8 cellular contexts compared by ENCODE assay signal in the genomic region with DNA sequence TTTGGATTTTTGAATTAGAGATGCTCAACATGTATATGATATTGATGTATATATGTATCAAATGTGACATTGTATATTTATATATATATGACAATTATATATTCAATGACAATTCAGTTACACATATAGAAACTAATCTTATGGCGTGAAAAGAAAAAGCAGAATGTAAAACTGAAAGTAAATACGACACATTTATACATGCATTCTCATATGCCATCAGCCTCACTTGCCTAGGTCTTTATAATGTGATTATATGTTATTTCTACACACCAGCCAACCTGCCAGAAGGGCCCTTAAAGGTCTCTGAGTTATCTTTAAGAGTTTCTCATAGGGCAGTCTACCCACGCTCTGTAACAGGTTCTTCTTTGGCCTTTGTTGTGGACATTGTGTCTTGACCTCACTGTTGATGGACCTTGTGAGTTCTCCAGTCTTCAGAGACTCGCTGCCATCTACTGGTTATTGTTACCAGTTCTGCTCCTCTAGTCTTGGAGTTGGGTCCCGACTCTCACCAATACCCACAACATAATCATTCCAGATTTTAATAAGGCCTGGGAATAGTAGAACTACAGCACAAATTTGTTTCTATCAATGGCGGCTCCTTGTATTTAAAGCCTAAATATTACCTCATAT.
A peak's percentile ranks its signal among the peaks of the same experiment; 100 is the strongest.
DNase-seq lines count a peak whose midpoint lies in the region; TF ChIP-seq lines count a peak whose summit lies in the region.

No MANE protein-coding gene starts in this region.

- TF ChIP-seq CTCF in GM13976 (IDR thresholded peaks at IDR 0.05; ENCODE audit: borderline replicate concordance, control extremely low read depth, extremely low read depth, insufficient read depth, missing control alignments) = peak; percentile 29
- TF ChIP-seq CTCF in NB4 (IDR thresholded peaks at IDR 0.05; ENCODE audit: low read depth, low read length) = no peak
- no peak for TF ChIP-seq CTCF in colonic mucosa (IDR thresholded peaks at IDR 0.05)

- no peaks in the 10 kb centered on the region for H3K27me3 ChIP-seq in colonic mucosa

- POLR2A ChIA-PET in HEK293T (lab: Yijun Ruan, JAX) = no interaction called here

- in situ Hi-C loops in GM13976 (cut with MboI; ENCODE audit: low sequenced_read_pairs, unreplicated experiment) = no loop called here

- H3K36me3 ChIP-seq in colonic mucosa = no peaks in the 10 kb centered on the region

- no peak overlapping the region for H3K9ac ChIP-seq in colonic mucosa (ENCODE audit: low read depth in 2 of 2, low read length in 2 of 2)

- no peak overlapping the region for H3K27ac ChIP-seq in colonic mucosa

- CTCF ChIA-PET in HEK293T (lab: Yijun Ruan, JAX) = no interaction called here

- peak; percentile 18 for DNase-seq in GM13976 (ENCODE audit: low spot score)
- DNase-seq in HEK293T (ENCODE audit: extremely low spot score) = peak; percentile 13
- DNase-seq in NB4 (ENCODE audit: low read depth) = peak; percentile 14
- peak; percentile 18 for DNase-seq in colonic mucosa
- DNase-seq in myocyte (ENCODE audit: low read depth) = peak; percentile 38
- no peak for DNase-seq in NOMO-1 treated with dmso at 0.1 percent for 144 hours (lab: John Stamatoyannopoulos, UW; ENCODE audit: unreplicated experiment)
- DNase-seq in cortex of kidney (lab: John Stamatoyannopoulos, UW) = no peak
- no peak for DNase-seq in activated gamma-delta T cell treated with Interleukin-2 at 50 U/mL for 16 hours

- H3K4me1 ChIP-seq in colonic mucosa = no peaks in the 10 kb centered on the region

- intact Hi-C loops in colonic mucosa (cut with DNase I) = loop anchor here (5.0 kb wide), 1 partner anchor 255 kb away; no protein-coding TSS in a partner anchor

- no peak for TF ChIP-seq POLR2A in NB4 (IDR thresholded peaks at IDR 0.05; ENCODE audit: extremely low read depth, insufficient read length)

- no peaks in the 10 kb centered on the region for H3K9me3 ChIP-seq in colonic mucosa

- H3K4me3 ChIP-seq in NB4 (ENCODE audit: low read depth, low read length) (no peak overlapping the region), colonic mucosa (no peak overlapping the region)

TF ChIP-seq in HEK293T, 16 proteins besides CTCF, POLR2A, EP300 and RAD21:
- TF ChIP-seq ELF4 (IDR thresholded peaks at IDR 0.05) (no peak), CTBP1 (IDR thresholded peaks at IDR 0.05; ENCODE audit: borderline replicate concordance) (no peak), HDGF (IDR thresholded peaks at IDR 0.05; ENCODE audit: borderline replicate concordance) (no peak), SUZ12 (IDR thresholded peaks at IDR 0.05) (no peak), BHLHE40 (IDR thresholded peaks at IDR 0.05; ENCODE audit: borderline replicate concordance) (no peak)
- TF ChIP-seq, protein P1, sequence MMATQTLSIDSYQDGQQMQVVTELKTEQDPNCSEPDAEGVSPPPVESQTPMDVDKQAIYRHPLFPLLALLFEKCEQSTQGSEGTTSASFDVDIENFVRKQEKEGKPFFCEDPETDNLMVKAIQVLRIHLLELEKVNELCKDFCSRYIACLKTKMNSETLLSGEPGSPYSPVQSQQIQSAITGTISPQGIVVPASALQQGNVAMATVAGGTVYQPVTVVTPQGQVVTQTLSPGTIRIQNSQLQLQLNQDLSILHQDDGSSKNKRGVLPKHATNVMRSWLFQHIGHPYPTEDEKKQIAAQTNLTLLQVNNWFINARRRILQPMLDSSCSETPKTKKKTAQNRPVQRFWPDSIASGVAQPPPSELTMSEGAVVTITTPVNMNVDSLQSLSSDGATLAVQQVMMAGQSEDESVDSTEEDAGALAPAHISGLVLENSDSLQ (IDR thresholded peaks at IDR 0.05) = no peak

Comparison
In these comparisons a context has a peak if more than half of its experiments do, and no peak if none do; other contexts are left out.
1. DNase-seq: peak in GM13976 (single experiment), HEK293T (single experiment), NB4 (single experiment), colonic mucosa (single experiment) and myocyte (single experiment); none in NOMO-1 treated with dmso at 0.1 percent for 144 hours (single experiment), cortex of kidney (single experiment) and activated gamma-delta T cell treated with Interleukin-2 at 50 U/mL for 16 hours (single experiment).